In genomic region chr1:244865820-244866219, GRCh38 we compare ENCODE assay signal across 10 cellular contexts. TPM values are rescaled to one million over a fixed set of nuclear protein-coding genes. Genes with fewer than 3 reads are reported as not detected.
DNase-seq lines count a peak whose midpoint lies in the region; ATAC-seq and TF ChIP-seq lines count a peak whose summit lies in the region.
"Had no signal": no experiment of that assay in that cellular context is flagged by ENCODE, and none has a peak within 500 bp of the region (broad histone marks: within the 10 kb centered on the region; RNA-seq: fewer than 3 reads in every experiment).

No MANE protein-coding gene starts in this region.

- peak overlapping the region; percentile 36 for H2AFZ ChIP-seq in HCT116 (ENCODE audit: low read depth, low read length, poor library complexity, severe bottlenecking)
- H2AFZ ChIP-seq in PC-9 = no peak overlapping the region

- 56 to 86% (median 63%) methylated on average over 3 of the region's 3 CpGs for WGBS in spleen, 5 donors
- WGBS in ovary, 3 donors = 68 to 92% (median 78%) methylated on average over 3 of the region's 3 CpGs

- H3K4me1 ChIP-seq in HCT116 (ENCODE audit: control insufficient read depth in 1 of 2, insufficient read depth in 2 of 2, low read length in 2 of 2) (peaks cover 18 to 29% of the 10 kb centered on the region in 2 experiments), PC-9 (replicated peaks; ENCODE audit: insufficient read depth) (peaks cover 22% of the 10 kb centered on the region), spleen (peaks cover 16 to 34% (median 28%) of the 10 kb centered on the region in 6 donors), ovary (ENCODE audit: insufficient read depth) (peaks cover 4% of the 10 kb centered on the region)

- peak overlapping the region; percentile 100 for H3K27ac Mint-ChIP-seq in glutamatergic neuron (ENCODE audit: unreplicated experiment)

- H3K9me3 ChIP-seq in HCT116 (ENCODE audit: control insufficient read depth in 1 of 2, insufficient read depth in 1 of 2, low read depth in 1 of 2, low read length in 2 of 2) (no peaks in the 10 kb centered on the region), PC-9 (ENCODE audit: insufficient read depth, low read depth) (no peaks in the 10 kb centered on the region), spleen (no peaks in the 10 kb centered on the region), ovary (no peaks in the 10 kb centered on the region)
- H3K9me3 ChIP-seq: neutrophil had no signal

- H3K27me3 Mint-ChIP-seq in glutamatergic neuron (ENCODE audit: unreplicated experiment) = peaks cover 11% of the 10 kb centered on the region

- RAD21 ChIA-PET in HCT116 (lab: Charles Lee; ENCODE audit: low non-redundant PET in 1 of 2, low total read pairs in 2 of 2, uncharacterized antibody in 2 of 2, unreplicated experiment in 2 of 2) = no interaction called here

- no peak for TF ChIP-seq EP300 in ovary (IDR thresholded peaks at IDR 0.05)

- no peak overlapping the region for H3K9ac ChIP-seq in HCT116 (ENCODE audit: low read length)

- peak overlapping the region; percentile 90 for H3K4me3 Mint-ChIP-seq in glutamatergic neuron (ENCODE audit: unreplicated experiment)

- no peak overlapping the region for H3K4me3 ChIP-seq in HCT116 (replicated peaks in 1 of 2; ENCODE audit: low read depth in 1 of 2, low read length in 2 of 2)
- H3K4me3 ChIP-seq in PC-9 = peak overlapping the region; percentile 98; the same call in 1 of the 2 replicates
- no peak overlapping the region for H3K4me3 ChIP-seq in spleen
- no peak overlapping the region for H3K4me3 ChIP-seq in ovary

- CTCF ChIA-PET in HCT116 (lab: Charles Lee) (no interaction called here), PC-9 (lab: Charles Lee) (interaction anchor here (1.2 to 2.2 kb wide), 2 partner anchors 64 to 177 kb away, joined by 3 to 4 read pairs; no protein-coding TSS in a partner anchor)

- peaks cover 15 to 19% of the 10 kb centered on the region in 2 experiments for H3K36me3 ChIP-seq in HCT116 (ENCODE audit: control insufficient read depth in 1 of 2, insufficient read depth in 2 of 2, low read length in 2 of 2)
- peaks cover 19% of the 10 kb centered on the region for H3K36me3 ChIP-seq in PC-9 (ENCODE audit: low read depth)
- H3K36me3 ChIP-seq in spleen = peaks cover 0 to 12% (median 1%) of the 10 kb centered on the region in 6 donors
- H3K36me3 ChIP-seq in ovary = no peaks in the 10 kb centered on the region

- H3K79me2 ChIP-seq in HCT116 (ENCODE audit: insufficient read depth, low read length) (peaks cover 34% of the 10 kb centered on the region), PC-9 (ENCODE audit: low read depth) (peaks cover 32% of the 10 kb centered on the region)

- H3K4me2 ChIP-seq in HCT116 (ENCODE audit: low read length) (no peak overlapping the region; the same call in 1 of the 2 replicates), PC-9 (peak overlapping the region; percentile 94)

- H3K9me2 ChIP-seq in HCT116 (ENCODE audit: insufficient read depth) = no peaks in the 10 kb centered on the region
- H3K9me2 ChIP-seq in PC-9 (ENCODE audit: insufficient read depth) = no peaks in the 10 kb centered on the region

- H3K9me3 Mint-ChIP-seq in glutamatergic neuron (ENCODE audit: unreplicated experiment) = peaks cover 20% of the 10 kb centered on the region

- H3K4me1 Mint-ChIP-seq in glutamatergic neuron (ENCODE audit: low read depth, unreplicated experiment) = peaks cover 13% of the 10 kb centered on the region

- POLR2A ChIA-PET in HCT116 (lab: Charles Lee) = interaction anchor here (0.6 to 1.6 kb wide), 3 partner anchors 103 to 1607 kb away, joined by 3 to 4 read pairs (median 3); a partner anchor contains a TSS
- POLR2A ChIA-PET in PC-9 (lab: Charles Lee; ENCODE audit: unreplicated experiment) = interaction anchor here (0.7 kb wide), 1 partner anchor 38 kb away, joined by 4 read pairs; no protein-coding TSS in a partner anchor

- no peak for DNase-seq in HCT116 (ENCODE audit: low read depth, low spot score)
- DNase-seq in PC-9 = no peak
- no peak for DNase-seq in glutamatergic neuron
- DNase-seq in spleen = no peak
- DNase-seq in ovary = no peak
- DNase-seq in posterior cingulate gyrus = no peak
- no peak for DNase-seq in NCI-H774 (lab: John Stamatoyannopoulos, UW)
- DNase-seq: anterior cingulate cortex, NCI-H2171 treated with DMSO at 0.1 percent for 48 hours had no signal

- H3F3A ChIP-seq in PC-9 (ENCODE audit: insufficient read depth, low read depth) = peaks cover 29% of the 10 kb centered on the region

- no peak for TF ChIP-seq POLR2A in HCT116 (IDR thresholded peaks at IDR 0.05; ENCODE audit: borderline replicate concordance, extremely low read depth, insufficient read depth, insufficient read length)
- no peak for TF ChIP-seq POLR2A in spleen (IDR thresholded peaks at IDR 0.05)
- TF ChIP-seq POLR2A in ovary (IDR thresholded peaks at IDR 0.05) = no peak

- H3K27ac ChIP-seq in HCT116 (ENCODE audit: low read depth, low read length) (no peak overlapping the region; the same call in 1 of the 2 replicates), PC-9 (no peak overlapping the region), spleen (peak overlapping the region; percentile 99 to 100 (median 100)), ovary (peak overlapping the region in 1 of 2 donors; percentile 98)

- no peak for ATAC-seq in HCT116

- TF ChIP-seq RAD21 in HCT116 (IDR thresholded peaks at IDR 0.05; ENCODE audit: low read depth) = no peak

- H4K20me1 ChIP-seq in HCT116 (ENCODE audit: insufficient read depth) = peaks cover 20% of the 10 kb centered on the region
- H4K20me1 ChIP-seq in PC-9 (ENCODE audit: insufficient read depth) = peaks cover 20% of the 10 kb centered on the region

- H3K36me3 Mint-ChIP-seq in glutamatergic neuron (ENCODE audit: unreplicated experiment) = no peaks in the 10 kb centered on the region

- BruUV-seq in HCT116 (replicated peaks; lab: Mats Ljungman, UMichigan) (no TSS peak), PC-9 (replicated peaks; lab: Mats Ljungman, UMichigan) (no TSS peak)

- intact Hi-C loops in HCT116 (cut with micrococcal nuclease) (loop anchor here (1.0 kb wide), 1 partner anchor 104 kb away; no protein-coding TSS in a partner anchor), PC-9 (cut with micrococcal nuclease; ENCODE audit: unreplicated experiment) (loop anchor here (10.0 kb wide), 1 partner anchor 289 kb away; the partner anchor contains the start of gene KIF26B), spleen (cut with DNase I; ENCODE audit: low total_unique reads) (no loop called here), ovary (cut with DNase I) (loop anchor here in 2 of 4 donors (2.0 to 10.0 kb wide), 2 partner anchors 105 to 211 kb away; partner anchors contain the start of gene DESI2 (in 1 of the 2)), posterior cingulate gyrus (cut with DNase I) (loop anchor here (5.0 to 10.0 kb wide), 3 partner anchors 51 to 1699 kb away; partner anchors contain the start of genes CNST, DESI2 and TFB2M)

- H3K27me3 ChIP-seq in HCT116 (ENCODE audit: insufficient read depth, low read length) (no peaks in the 10 kb centered on the region), PC-9 (ENCODE audit: insufficient read depth, low read depth) (no peaks in the 10 kb centered on the region), spleen (replicated peaks in 1 of 7) (no peaks in the 10 kb centered on the region), ovary (no peaks in the 10 kb centered on the region)
- H3K27me3 ChIP-seq: neutrophil had no signal

- TF ChIP-seq CTCF in HCT116 (IDR thresholded peaks at IDR 0.05 in 2 of 3, conservative IDR thresholded peaks at IDR 0.05 in 1 of 3; ENCODE audit: borderline replicate concordance in 1 of 3, insufficient read depth in 1 of 3, low read depth in 2 of 3, low read length in 2 of 3) (no peak), PC-9 (conservative IDR thresholded peaks at IDR 0.05) (no peak), glutamatergic neuron (IDR thresholded peaks at IDR 0.05; ENCODE audit: partially characterized antibody, unreplicated experiment) (no peak), spleen (IDR thresholded peaks at IDR 0.05 in 8 of 11, conservative IDR thresholded peaks at IDR 0.05 in 3 of 11) (no peak), ovary (IDR thresholded peaks at IDR 0.05) (no peak)

TF ChIP-seq in HCT116, 20 proteins besides CTCF, POLR2A, EP300 and RAD21 (continues in another document):
- TF ChIP-seq SIN3A (IDR thresholded peaks at IDR 0.05; ENCODE audit: low read depth) (no peak), ZFX (IDR thresholded peaks at IDR 0.05) (no peak), YY1 (IDR thresholded peaks at IDR 0.05; ENCODE audit: extremely low read depth, insufficient replicate concordance, low read depth, low read length) (no peak), EZH2 (IDR thresholded peaks at IDR 0.05) (no peak)
- TF ChIP-seq, protein P1, sequence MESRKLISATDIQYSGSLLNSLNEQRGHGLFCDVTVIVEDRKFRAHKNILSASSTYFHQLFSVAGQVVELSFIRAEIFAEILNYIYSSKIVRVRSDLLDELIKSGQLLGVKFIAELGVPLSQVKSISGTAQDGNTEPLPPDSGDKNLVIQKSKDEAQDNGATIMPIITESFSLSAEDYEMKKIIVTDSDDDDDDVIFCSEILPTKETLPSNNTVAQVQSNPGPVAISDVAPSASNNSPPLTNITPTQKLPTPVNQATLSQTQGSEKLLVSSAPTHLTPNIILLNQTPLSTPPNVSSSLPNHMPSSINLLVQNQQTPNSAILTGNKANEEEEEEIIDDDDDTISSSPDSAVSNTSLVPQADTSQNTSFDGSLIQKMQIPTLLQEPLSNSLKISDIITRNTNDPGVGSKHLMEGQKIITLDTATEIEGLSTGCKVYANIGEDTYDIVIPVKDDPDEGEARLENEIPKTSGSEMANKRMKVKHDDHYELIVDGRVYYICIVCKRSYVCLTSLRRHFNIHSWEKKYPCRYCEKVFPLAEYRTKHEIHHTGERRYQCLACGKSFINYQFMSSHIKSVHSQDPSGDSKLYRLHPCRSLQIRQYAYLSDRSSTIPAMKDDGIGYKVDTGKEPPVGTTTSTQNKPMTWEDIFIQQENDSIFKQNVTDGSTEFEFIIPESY (IDR thresholded peaks at IDR 0.05; ENCODE audit: extremely low read depth, insufficient replicate concordance, low read length) = no peak
- TF ChIP-seq, protein P2, sequence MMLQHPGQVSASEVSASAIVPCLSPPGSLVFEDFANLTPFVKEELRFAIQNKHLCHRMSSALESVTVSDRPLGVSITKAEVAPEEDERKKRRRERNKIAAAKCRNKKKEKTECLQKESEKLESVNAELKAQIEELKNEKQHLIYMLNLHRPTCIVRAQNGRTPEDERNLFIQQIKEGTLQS (IDR thresholded peaks at IDR 0.05) = no peak

RNA-seq across cellular contexts. Expression of gene HNRNPU, which starts 1.5 kb away (rescaled TPM):
- total RNA-seq in HCT116 (2021; ENCODE audit: unreplicated experiment) (424 TPM), PC-9 (2021) (291 and 376 TPM in 2 replicates), glutamatergic neuron (ENCODE audit: unreplicated experiment) (427 TPM), spleen (100 to 1,000 TPM; 279 to 457 (median 350) TPM), ovary (100 to 1,000 TPM; 269 to 408 (median 314) TPM)
- 261 and 282 TPM in 2 replicates for polyA plus RNA-seq in HCT116 (2012)
- polyA plus RNA-seq in spleen (100 to 1,000 TPM; 121 to 156 (median 153) TPM), ovary (100 to 1,000 TPM; 163 to 377 TPM)

RNA-seq across cellular contexts. Expression of gene COX20, which starts 30.4 kb away (rescaled TPM):
- 48.1 TPM for total RNA-seq in HCT116 (2021; ENCODE audit: unreplicated experiment)
- polyA plus RNA-seq in HCT116 (2012) = 11.7 and 18.0 TPM in 2 replicates
- 34.5 and 40.7 TPM in 2 replicates for total RNA-seq in PC-9 (2021)
- total RNA-seq in glutamatergic neuron (ENCODE audit: unreplicated experiment) = 35.3 TPM
- 10 to 100 TPM; 20.7 to 30.9 (median 23.2) TPM for total RNA-seq in spleen
- polyA plus RNA-seq in spleen = 10 to 100 TPM; 38.4 to 45.4 (median 39.6) TPM
- total RNA-seq in ovary = 10 to 100 TPM; 25.2 to 40.0 (median 35.8) TPM
- 100 to 1,000 TPM in 1 of 2 donors, 10 to 100 TPM in 1; 37.7 to 107 TPM for polyA plus RNA-seq in ovary

Comparison
In these comparisons a context has a peak if more than half of its experiments do, and no peak if none do; other contexts are left out.
1. H3K27ac ChIP-seq: peak in spleen (8 of 8); none in HCT116 (single experiment) and PC-9 (single experiment).